9 cellular contexts compared by ENCODE assay signal in the genomic region with DNA sequence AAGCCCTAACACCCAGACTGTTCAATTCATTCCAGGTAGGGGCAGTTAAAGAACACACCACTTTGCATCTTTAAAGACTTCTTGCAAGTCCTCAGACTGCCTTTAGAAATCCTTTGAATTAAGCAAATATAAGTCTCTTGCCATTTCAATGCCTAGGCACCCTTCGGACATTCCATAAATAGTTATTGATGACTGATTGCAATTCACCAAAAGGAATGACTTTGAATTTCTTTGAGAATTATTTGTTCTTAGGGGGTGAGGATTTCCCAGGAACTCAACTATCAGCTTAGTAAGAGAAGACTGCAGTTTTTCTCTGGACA. TPM values are rescaled to one million over a fixed set of nuclear protein-coding genes. Genes with fewer than 3 reads are reported as not detected.
DNase-seq lines count a peak whose midpoint lies in the region; ATAC-seq and TF ChIP-seq lines count a peak whose summit lies in the region.
"Had no signal": no experiment of that assay in that cellular context is flagged by ENCODE, and none has a peak within 500 bp of the region (broad histone marks: within the 10 kb centered on the region; RNA-seq: fewer than 3 reads in every experiment).

No MANE protein-coding gene starts in this region.

- no peak overlapping the region for H3K14ac ChIP-seq in trophoblast cell (ENCODE audit: low read length)

- H4K91ac ChIP-seq in trophoblast cell (ENCODE audit: low read depth, low read length): no peak overlapping the region

- ATAC-seq in CD8-positive, alpha-beta T cell: no peak
- no peak for ATAC-seq in HG03159 (IDR thresholded peaks at IDR 0.05; ENCODE audit: unreplicated experiment)
- no peak for ATAC-seq in HG03342 (IDR thresholded peaks at IDR 0.05; ENCODE audit: unreplicated experiment)
- ATAC-seq in HG02973 (IDR thresholded peaks at IDR 0.05; ENCODE audit: unreplicated experiment): no peak

- no peak overlapping the region for H3K27ac ChIP-seq in CD8-positive, alpha-beta T cell (ENCODE audit: low read depth, low read length)
- H3K27ac ChIP-seq in trophoblast cell (ENCODE audit: low read depth, low read length): no peak overlapping the region

- no peak overlapping the region for H2BK5ac ChIP-seq in trophoblast cell (ENCODE audit: low read depth, low read length, poor library complexity)

- H3K4me3 Mint-ChIP-seq in CD8-positive, alpha-beta T cell: peak overlapping the region; percentile 73

- peaks cover 13% of the 10 kb centered on the region for H3K27me3 Mint-ChIP-seq in CD8-positive, alpha-beta T cell (ENCODE audit: low read depth)

- no peak overlapping the region for H4K12ac ChIP-seq in trophoblast cell (ENCODE audit: low read depth, low read length)

- peaks cover 2% of the 10 kb centered on the region for H3K79me2 ChIP-seq in trophoblast cell (ENCODE audit: control insufficient read depth, insufficient read depth, low read length, poor library complexity)

- H3K9ac ChIP-seq in trophoblast cell (ENCODE audit: low read length): no peak overlapping the region

- no peak for DNase-seq in CD8-positive, alpha-beta T cell
- DNase-seq in MG63 (no peak), epithelial cell of esophagus (ENCODE audit: low read depth) (no peak), trophoblast cell (no peak), NCI-H1930 (lab: John Stamatoyannopoulos, UW) (no peak)
- DNase-seq: NCI-H187 treated with DMSO at 0.1 percent for 48 hours had no signal

- H3K79me1 ChIP-seq in trophoblast cell (ENCODE audit: low read length): no peaks in the 10 kb centered on the region

- no peak overlapping the region for H2AK5ac ChIP-seq in trophoblast cell (ENCODE audit: low read length)

- CTCF ChIA-PET in CD8-positive, alpha-beta T cell (lab: Charles Lee): no interaction called here

- no peak overlapping the region for H4K8ac ChIP-seq in trophoblast cell (ENCODE audit: low read depth, low read length)

- no CpG with 5 or more reads among the region's 1 CpG for WGBS in trophoblast cell (ENCODE audit: extremely low coverage, insufficient coverage, insufficient read length)

- H2BK12ac ChIP-seq in trophoblast cell (ENCODE audit: low read length): no peak overlapping the region

- H3K27me3 ChIP-seq in CD8-positive, alpha-beta T cell (ENCODE audit: insufficient read depth, low read length): no peaks in the 10 kb centered on the region
- no peaks in the 10 kb centered on the region; the same call in 1 of the 2 replicates for H3K27me3 ChIP-seq in MG63
- no peaks in the 10 kb centered on the region for H3K27me3 ChIP-seq in trophoblast cell (ENCODE audit: insufficient read depth, low read length)

- no peak overlapping the region for H3K18ac ChIP-seq in trophoblast cell (ENCODE audit: low read length)

- H3K36me3 ChIP-seq in CD8-positive, alpha-beta T cell (ENCODE audit: insufficient read depth, low read length): no peaks in the 10 kb centered on the region
- H3K36me3 ChIP-seq in MG63: no peaks in the 10 kb centered on the region
- no peaks in the 10 kb centered on the region for H3K36me3 ChIP-seq in trophoblast cell (ENCODE audit: control insufficient read depth in 1 of 2, insufficient read depth in 2 of 2, low read length in 2 of 2)

- peak overlapping the region; percentile 73 for H3K4me2 ChIP-seq in trophoblast cell (ENCODE audit: low read length)

- H3K4me1 ChIP-seq in CD8-positive, alpha-beta T cell (ENCODE audit: insufficient read depth, low read length): no peaks in the 10 kb centered on the region
- H3K4me1 ChIP-seq in trophoblast cell (ENCODE audit: control insufficient read depth in 1 of 2, insufficient read depth in 2 of 2, low read length in 2 of 2): no peaks in the 10 kb centered on the region

- POLR2A ChIA-PET in CD8-positive, alpha-beta T cell (lab: Charles Lee): no interaction called here

- peaks cover 3% of the 10 kb centered on the region for H3K36me3 Mint-ChIP-seq in CD8-positive, alpha-beta T cell

- no peak overlapping the region for H3K23ac ChIP-seq in trophoblast cell (ENCODE audit: low read length)

- H2BK120ac ChIP-seq in trophoblast cell (ENCODE audit: insufficient read depth, low read length, poor library complexity): no peak overlapping the region

- H3K27ac Mint-ChIP-seq in CD8-positive, alpha-beta T cell: no peak overlapping the region

- intact Hi-C loops in CD8-positive, alpha-beta T cell (cut with DNase I, micrococcal nuclease): loop anchor here (1.0 kb wide), 2 partner anchors 152 to 153 kb away; partner anchors contain the start of gene DUT (in 1 of the 2)

- TF ChIP-seq CTCF in CD8-positive, alpha-beta T cell (IDR thresholded peaks at IDR 0.05): no peak
- TF ChIP-seq CTCF in epithelial cell of esophagus (IDR thresholded peaks at IDR 0.05; ENCODE audit: insufficient read depth, low read depth, low read length, missing control alignments): no peak

- H2AFZ ChIP-seq in trophoblast cell (ENCODE audit: insufficient read depth, low read length, poor library complexity): no peak overlapping the region

- H3K9me3 ChIP-seq in CD8-positive, alpha-beta T cell (ENCODE audit: low read length): no peaks in the 10 kb centered on the region
- peaks cover under 1% of the 10 kb centered on the region for H3K9me3 ChIP-seq in MG63
- H3K9me3 ChIP-seq in trophoblast cell (ENCODE audit: insufficient read depth, low read depth, low read length): no peaks in the 10 kb centered on the region

- H3K4me1 Mint-ChIP-seq in CD8-positive, alpha-beta T cell (ENCODE audit: low read depth): peaks cover 25% of the 10 kb centered on the region

- H3K4ac ChIP-seq in trophoblast cell (ENCODE audit: low read depth, low read length): no peak overlapping the region

- H3K4me3 ChIP-seq in CD8-positive, alpha-beta T cell (ENCODE audit: low read depth, low read length): peak overlapping the region; percentile 47
- H3K4me3 ChIP-seq in MG63 (peak overlapping the region; percentile 65), epithelial cell of esophagus (ENCODE audit: low read length) (peak overlapping the region; percentile 49), trophoblast cell (ENCODE audit: low read depth, low read length) (peak overlapping the region; percentile 54)

- H3K9me3 Mint-ChIP-seq in CD8-positive, alpha-beta T cell: no peaks in the 10 kb centered on the region

RNA-seq across cellular contexts. Expression of gene MYEF2, which starts 0.5 kb away (rescaled TPM):
- 10 to 100 TPM; 23.2 to 29.3 TPM for total RNA-seq in CD8-positive, alpha-beta T cell
- total RNA-seq in MG63 (2014; rRNA removed; shearing (Covaris generic); ENCODE audit: low replicate concordance): 5.6 and 7.6 TPM in 2 replicates
- polyA plus RNA-seq in trophoblast cell (2013): 9.8 and 9.9 TPM in 2 replicates

RNA-seq across cellular contexts. Expression of gene CTXN2, which starts 12.9 kb away (rescaled TPM):
- not detected for total RNA-seq in CD8-positive, alpha-beta T cell
- not detected in 2 replicates for total RNA-seq in MG63 (2014; rRNA removed; shearing (Covaris generic); ENCODE audit: low replicate concordance)
- polyA plus RNA-seq in trophoblast cell (2013): 0.01 TPM in 1 of 2 replicates, not detected in the other

RNA-seq across cellular contexts. Expression of gene SLC12A1, which starts 27.5 kb away (rescaled TPM):
- not detected for total RNA-seq in CD8-positive, alpha-beta T cell
- not detected in 2 replicates for total RNA-seq in MG63 (2014; rRNA removed; shearing (Covaris generic); ENCODE audit: low replicate concordance)
- not detected in 2 replicates for polyA plus RNA-seq in trophoblast cell (2013)

RNA-seq across cellular contexts. Expression of gene SLC24A5, which starts 57.8 kb away (rescaled TPM):
- total RNA-seq in CD8-positive, alpha-beta T cell: not detected
- total RNA-seq in MG63 (2014; rRNA removed; shearing (Covaris generic); ENCODE audit: low replicate concordance): not detected in 2 replicates
- polyA plus RNA-seq in trophoblast cell (2013): not detected in 2 replicates
